8 cellular contexts compared by ENCODE assay signal in genomic region chr1:202333861-202334260, GRCh38.
"Had no signal": no experiment of that assay in that cellular context is flagged by ENCODE, and none has a peak within 500 bp of the region (broad histone marks: within the 10 kb centered on the region; RNA-seq: fewer than 3 reads in every experiment).

No MANE protein-coding gene starts in this region.

- H3K4me3 ChIP-seq: GM23338 had no signal

- DNase-seq: H9, HCEC 1CT, KBM-7 had no signal

- H3K27ac ChIP-seq: HL-60 had no signal

- H3K4me2 ChIP-seq: GM23338 had no signal

- ATAC-seq: GM23338, HepG2 had no signal

- H2AFZ ChIP-seq: GM23338 had no signal

- FAIRE-seq: H1, H54, HepG2 had no signal
